Comparison of ENCODE assay signal across 12 cellular contexts in genomic region chr6:467671-468082, GRCh38.
"Had no signal": no experiment of that assay in that cellular context is flagged by ENCODE, and none has a peak within 500 bp of the region (broad histone marks: within the 10 kb centered on the region; RNA-seq: fewer than 3 reads in every experiment).

No MANE protein-coding gene starts in this region.

- ATAC-seq: left colon; sciatic nerve; stimulated activated memory B cell treated with anti-CD40 and anti-IgM and Interleukin-4, amounts not matched to agents 10 μg/mL and 1 μg/mL and 100 μg/mL, for 72 hours; WTC11 had no signal

- H3K36me3 ChIP-seq: adrenal gland, suprapubic skin had no signal

- H3K27ac Mint-ChIP-seq: endodermal cell; mesothelial cell of epicardium; stimulated activated memory B cell treated with anti-CD40 and anti-IgM and Interleukin-4, amounts not matched to agents 10 μg/mL and 1 μg/mL and 100 μg/mL, for 72 hours; WTC11 had no signal

- H3K4me3 ChIP-seq: adrenal gland, lung, suprapubic skin had no signal

- H3K36me3 Mint-ChIP-seq: mesothelial cell of epicardium; stimulated activated memory B cell treated with anti-CD40 and anti-IgM and Interleukin-4, amounts not matched to agents 10 μg/mL and 1 μg/mL and 100 μg/mL, for 72 hours; WTC11 had no signal

- DNase-seq: activated CD4-positive, alpha-beta T cell treated with anti-CD3 and anti-CD28 coated beads, Interleukin-2, amount 50 U/mL, for 4 hours; adrenal gland; endodermal cell; left colon; trophoblast cell had no signal

- H3K4me3 Mint-ChIP-seq: endodermal cell; mesothelial cell of epicardium; neural crest cell; stimulated activated memory B cell treated with anti-CD40 and anti-IgM and Interleukin-4, amounts not matched to agents 10 μg/mL and 1 μg/mL and 100 μg/mL, for 72 hours; WTC11 had no signal

- H3K9me3 Mint-ChIP-seq: endodermal cell; mesothelial cell of epicardium; neural crest cell; stimulated activated memory B cell treated with anti-CD40 and anti-IgM and Interleukin-4, amounts not matched to agents 10 μg/mL and 1 μg/mL and 100 μg/mL, for 72 hours had no signal

- H3K4me1 Mint-ChIP-seq: endodermal cell, mesothelial cell of epicardium, neural crest cell, WTC11 had no signal
